24 cellular contexts compared by ENCODE assay signal in the genomic region with DNA sequence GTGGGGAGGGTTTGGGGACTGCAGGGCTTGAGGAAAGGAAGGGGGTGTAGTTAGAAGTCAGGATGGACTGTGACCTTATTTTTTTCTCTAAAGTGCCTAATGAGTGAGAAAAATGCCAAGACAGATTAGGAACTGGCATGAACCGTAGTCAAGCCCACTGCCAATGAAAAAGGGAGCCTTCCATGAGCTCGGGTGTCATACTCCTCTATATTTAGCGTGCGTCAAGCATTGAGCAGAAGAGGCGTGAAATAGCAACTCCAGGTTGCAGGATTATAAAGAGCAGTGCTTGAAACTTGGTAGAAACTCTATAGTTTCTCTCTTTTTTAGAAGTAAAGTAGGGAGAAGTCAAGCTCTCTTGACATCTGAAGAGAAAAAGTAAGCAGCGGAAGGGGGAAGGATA. TPM values are rescaled to one million over a fixed set of nuclear protein-coding genes. Genes with fewer than 3 reads are reported as not detected.
A peak's percentile ranks its signal among the peaks of the same experiment; 100 is the strongest.
DNase-seq lines count a peak whose midpoint lies in the region; ATAC-seq, FAIRE-seq and TF ChIP-seq lines count a peak whose summit lies in the region.
"Had no signal": no experiment of that assay in that cellular context is flagged by ENCODE, and none has a peak within 500 bp of the region (broad histone marks: within the 10 kb centered on the region; RNA-seq: fewer than 3 reads in every experiment).

No MANE protein-coding gene starts in this region.

- H3K27ac ChIP-seq in coronary artery (peak overlapping the region in 1 of 2 donors; percentile 49), right cardiac atrium (ENCODE audit: low read length) (peak overlapping the region; percentile 72)
- H3K27ac ChIP-seq: KMS-11, lower lobe of right lung, parathyroid adenoma, suprapubic skin had no signal

- intact Hi-C loops in right cardiac atrium (cut with DNase I): loop anchor here in 1 of 4 donors (10.0 kb wide), 1 partner anchor 384 kb away; no protein-coding TSS in a partner anchor

- H3K4me2 ChIP-seq in skeletal muscle satellite cell (ENCODE audit: low read length): peak overlapping the region; percentile 88
- H3K4me2 ChIP-seq: KMS-11 had no signal

- H3K4me1 ChIP-seq in right cardiac atrium (ENCODE audit: control insufficient read depth, insufficient read depth, low read length): peaks cover 3% of the 10 kb centered on the region
- H3K4me1 ChIP-seq in skeletal muscle satellite cell (ENCODE audit: control insufficient read depth, insufficient read depth, low read length): peaks cover 20% of the 10 kb centered on the region
- H3K4me1 ChIP-seq: suprapubic skin had no signal

- FAIRE-seq in RCC 7860 (lab: Jason Lieb, UNC): no peak
- FAIRE-seq: TTC549 had no signal

- peak; percentile 10 for DNase-seq in AG20443 (ENCODE audit: low spot score)
- no peak for DNase-seq in coronary artery (ENCODE audit: low spot score)
- no peak for DNase-seq in right cardiac atrium
- no peak for DNase-seq in RCC 7860 (ENCODE audit: low spot score)
- no peak for DNase-seq in SKM-1 (lab: John Stamatoyannopoulos, UW; ENCODE audit: unreplicated experiment)
- no peak for DNase-seq in activated naive CD4-positive, alpha-beta T cell (lab: John Stamatoyannopoulos, UW)
- DNase-seq: activated CD4-positive, alpha-beta T cell treated with anti-CD3 and anti-CD28 coated beads for 4 hours; activated naive CD8-positive, alpha-beta T cell treated with anti-CD3 and anti-CD28 coated beads, Interleukin-2, amount 50 U/mL, for 24 hours; CD8-positive, alpha-beta memory T cell; erythroblast; immature natural killer cell; lower lobe of right lung; naive B cell; NCI-H1048; NCI-H2081 treated with DMSO at 0.1 percent for 48 hours; NCI-H510A treated with DMSO at 0.1 percent for 48 hours; stimulated activated CD4-positive, alpha-beta T cell treated with anti-CD3 and anti-CD28 coated beads, Interleukin-12 subunit alpha, Interleukin-12 subunit beta, amount 100 ng/mL, for 4 hours; SW 1271 had no signal

- peak overlapping the region; percentile 80 for H3K9ac ChIP-seq in skeletal muscle satellite cell (ENCODE audit: low read depth, low read length)
- H3K9ac ChIP-seq: KMS-11, parathyroid adenoma had no signal

- WGBS in right cardiac atrium: 45% methylated on average over 6 of the region's 6 CpGs

- peak overlapping the region; percentile 73 for H3K4me3 ChIP-seq in coronary artery
- peak overlapping the region; percentile 59 for H3K4me3 ChIP-seq in right cardiac atrium (ENCODE audit: low read length)
- peak overlapping the region; percentile 75 for H3K4me3 ChIP-seq in skeletal muscle satellite cell (ENCODE audit: low read length)

- H3K9me3 ChIP-seq in right cardiac atrium (ENCODE audit: control insufficient read depth, low read length) (no peaks in the 10 kb centered on the region), skeletal muscle satellite cell (replicated peaks; ENCODE audit: low read length) (no peaks in the 10 kb centered on the region)
- H3K9me3 ChIP-seq: lower lobe of right lung, suprapubic skin had no signal

- H3K27me3 ChIP-seq in right cardiac atrium (ENCODE audit: control insufficient read depth, insufficient read depth): no peaks in the 10 kb centered on the region
- no peaks in the 10 kb centered on the region for H3K27me3 ChIP-seq in skeletal muscle satellite cell (ENCODE audit: control insufficient read depth, insufficient read depth, low read length)
- H3K27me3 ChIP-seq: suprapubic skin had no signal

- TF ChIP-seq CTCF in coronary artery (IDR thresholded peaks at IDR 0.05): no peak

- ATAC-seq in right cardiac atrium: peak; percentile 59 to 65
- ATAC-seq in GM19463 (IDR thresholded peaks at IDR 0.05; ENCODE audit: unreplicated experiment): no peak
- ATAC-seq: activated naive CD8-positive, alpha-beta T cell treated with anti-CD3 and anti-CD28 coated beads, Interleukin-2, amount 50 U/mL, for 24 hours; lower lobe of right lung had no signal

- peaks cover 7% of the 10 kb centered on the region for H3K36me3 ChIP-seq in skeletal muscle satellite cell (ENCODE audit: insufficient read depth, low read length)
- H3K36me3 ChIP-seq: lower lobe of right lung, suprapubic skin had no signal

RNA-seq across cellular contexts. Expression of a gene that starts 1.8 kb away (rescaled TPM):
- 100 to 1,000 TPM in 1 of 4 donors, 10 to 100 TPM in 3; 73.1 to 151 (median 84.1) TPM for total RNA-seq in right cardiac atrium
- polyA plus RNA-seq in right cardiac atrium: 23.2 TPM
- 2.0 and 8.3 TPM in 2 replicates for total RNA-seq in skeletal muscle satellite cell (2012; rRNA removed)
